In the genomic region with DNA sequence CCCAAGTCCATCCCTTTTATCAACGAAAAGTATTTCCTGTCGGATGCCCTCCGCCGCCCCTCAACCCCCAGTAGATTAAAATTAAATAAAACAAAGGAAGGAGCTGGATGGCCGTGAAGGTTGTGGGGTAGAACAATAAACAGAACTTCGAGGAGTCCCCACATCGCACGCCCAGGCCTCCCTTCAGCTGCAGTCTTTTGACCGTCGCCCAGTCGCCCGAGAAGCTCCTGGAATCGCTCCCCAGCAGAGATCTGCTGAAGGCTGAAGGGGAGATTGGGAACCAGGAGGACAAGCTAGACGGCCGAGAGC, we compare ENCODE assay signal across 17 cellular contexts. TPM values are rescaled to one million over a fixed set of nuclear protein-coding genes. Genes with fewer than 3 reads are reported as not detected.
DNase-seq lines count a peak whose midpoint lies in the region; ATAC-seq and TF ChIP-seq lines count a peak whose summit lies in the region.
"Had no signal": no experiment of that assay in that cellular context is flagged by ENCODE, and none has a peak within 500 bp of the region (broad histone marks: within the 10 kb centered on the region; RNA-seq: fewer than 3 reads in every experiment).

No MANE protein-coding gene starts in this region.

- H3K4me3 ChIP-seq in HUES64 (ENCODE audit: low read length) (peak overlapping the region; percentile 23; the same call in 1 of the 2 replicates), endodermal cell (ENCODE audit: low read length) (no peak overlapping the region), neuronal stem cell (ENCODE audit: low read length in 2 of 2) (peak overlapping the region in 1 of 2 donors; percentile 42)
- H3K4me3 ChIP-seq: BLaER1 treated with 17β-estradiol and CSF1 and Interleukin-3, amounts not matched to agents 10 nM and 100 nM; HAP-1; uterus had no signal

- no peak overlapping the region for H2AK5ac ChIP-seq in neuronal stem cell (ENCODE audit: low read depth, low read length)

- H4K91ac ChIP-seq in neuronal stem cell (ENCODE audit: low read depth, low read length, poor library complexity), result no peak overlapping the region

- H3K36me3 Mint-ChIP-seq in endodermal cell (ENCODE audit: low read depth), result no peaks in the 10 kb centered on the region

- H3K18ac ChIP-seq in neuronal stem cell (ENCODE audit: low read length), result peak overlapping the region; percentile 22

- no peaks in the 10 kb centered on the region for H3K9me3 ChIP-seq in HUES64 (ENCODE audit: insufficient read depth, low read depth, low read length)
- no peaks in the 10 kb centered on the region for H3K9me3 ChIP-seq in endodermal cell (ENCODE audit: control insufficient read depth, low read length)
- H3K9me3 ChIP-seq in neuronal stem cell (replicated peaks in 1 of 2; ENCODE audit: control insufficient read depth in 2 of 2, insufficient read depth in 1 of 2, low read depth in 1 of 2, low read length in 2 of 2), result peaks cover 3 to 11% of the 10 kb centered on the region in 2 donors
- H3K9me3 ChIP-seq: HAP-1, uterus had no signal

- no peak overlapping the region for H3K4ac ChIP-seq in neuronal stem cell (ENCODE audit: low read length)

- H2BK12ac ChIP-seq in neuronal stem cell (ENCODE audit: low read length), result no peak overlapping the region

- DNase-seq in GM13976 (ENCODE audit: low spot score), result peak; percentile 4
- DNase-seq in endodermal cell, result no peak
- no peak for DNase-seq in neuronal stem cell (ENCODE audit: low spot score)
- DNase-seq: Kasumi-1; mesenchymal stem cell; stimulated activated naive CD4-positive, alpha-beta T cell treated with Interleukin-2 at 50 U/mL for 16 hours; uterus had no signal

- in situ Hi-C loops in GM13976 (cut with MboI; ENCODE audit: low sequenced_read_pairs, unreplicated experiment), result no loop called here

- H2BK120ac ChIP-seq in neuronal stem cell (ENCODE audit: low read depth, low read length), result no peak overlapping the region

- H3K4me1 Mint-ChIP-seq in endodermal cell, result peaks cover 44% of the 10 kb centered on the region

- no peaks in the 10 kb centered on the region for H3K36me3 ChIP-seq in HUES64 (ENCODE audit: insufficient read depth, low read length)
- H3K36me3 ChIP-seq in endodermal cell (ENCODE audit: control insufficient read depth, insufficient read depth, low read length), result no peaks in the 10 kb centered on the region
- no peaks in the 10 kb centered on the region for H3K36me3 ChIP-seq in neuronal stem cell (replicated peaks in 1 of 2; ENCODE audit: control insufficient read depth in 2 of 2, insufficient read depth in 2 of 2, low read length in 2 of 2)
- H3K36me3 ChIP-seq: BLaER1 treated with 17β-estradiol and CSF1 and Interleukin-3, amounts not matched to agents 10 nM and 100 nM; HAP-1; uterus had no signal

- peak overlapping the region; percentile 21 for H2AFZ ChIP-seq in neuronal stem cell (ENCODE audit: low read length)

- no peak for ATAC-seq in GM21526 (IDR thresholded peaks at IDR 0.05; ENCODE audit: low FRiP score, unreplicated experiment)
- no peak for ATAC-seq in HG03378 (IDR thresholded peaks at IDR 0.05; ENCODE audit: unreplicated experiment)
- ATAC-seq in HG02623 (IDR thresholded peaks at IDR 0.05; ENCODE audit: unreplicated experiment), result no peak

- peaks cover 100% of the 10 kb centered on the region for H3K27me3 ChIP-seq in HUES64 (ENCODE audit: insufficient read depth, low read length)
- peaks cover 99% of the 10 kb centered on the region for H3K27me3 ChIP-seq in endodermal cell (ENCODE audit: control insufficient read depth, insufficient read depth, low read length, poor library complexity, severe bottlenecking)
- H3K27me3 ChIP-seq in neuronal stem cell (ENCODE audit: control insufficient read depth in 3 of 3, insufficient read depth in 3 of 3, low read depth in 1 of 3, low read length in 3 of 3), result peaks cover 67 to 99% (median 87%) of the 10 kb centered on the region in 3 experiments

- H3K4me2 ChIP-seq in neuronal stem cell (ENCODE audit: insufficient read depth, low read length, poor library complexity, severe bottlenecking), result no peak overlapping the region
- H3K4me2 ChIP-seq: BLaER1 treated with 17β-estradiol and CSF1 and Interleukin-3, amounts not matched to agents 10 nM and 100 nM had no signal

- H3K27me3 Mint-ChIP-seq in endodermal cell (ENCODE audit: insufficient read depth), result peaks cover 98% of the 10 kb centered on the region

- no peak overlapping the region for H3K9ac ChIP-seq in HUES64 (ENCODE audit: low read depth, low read length)
- no peak overlapping the region for H3K9ac ChIP-seq in endodermal cell (ENCODE audit: extremely low read depth, low read length, poor library complexity, severe bottlenecking)
- H3K9ac ChIP-seq in neuronal stem cell (ENCODE audit: low read depth, low read length, poor library complexity), result no peak overlapping the region
- H3K9ac ChIP-seq: BLaER1 treated with 17β-estradiol and CSF1 and Interleukin-3, amounts not matched to agents 10 nM and 100 nM had no signal

- H3K4me3 Mint-ChIP-seq in endodermal cell, result peak overlapping the region; percentile 54

- no peak overlapping the region for H4K8ac ChIP-seq in neuronal stem cell (ENCODE audit: low read depth, low read length)

- H3K23ac ChIP-seq in neuronal stem cell (ENCODE audit: low read depth, low read length, poor library complexity), result peak overlapping the region; percentile 77

- H2BK5ac ChIP-seq in neuronal stem cell (ENCODE audit: low read length), result no peak overlapping the region

- no peaks in the 10 kb centered on the region for H3K79me1 ChIP-seq in neuronal stem cell (ENCODE audit: low read depth, low read length)

- TF ChIP-seq CTCF in GM13976 (IDR thresholded peaks at IDR 0.05; ENCODE audit: borderline replicate concordance, control extremely low read depth, extremely low read depth, insufficient read depth, missing control alignments), result no peak
- TF ChIP-seq CTCF in endodermal cell (conservative IDR thresholded peaks at IDR 0.05), result no peak

- H3K27ac Mint-ChIP-seq in endodermal cell, result no peak overlapping the region

- no peak overlapping the region for H3K14ac ChIP-seq in neuronal stem cell (ENCODE audit: low read length)

- no peak overlapping the region for H2BK15ac ChIP-seq in neuronal stem cell (ENCODE audit: low read length)

- no peak overlapping the region for H3K27ac ChIP-seq in HUES64 (ENCODE audit: low read depth, low read length)
- no peak overlapping the region for H3K27ac ChIP-seq in endodermal cell (ENCODE audit: low read depth, low read length)
- H3K27ac ChIP-seq in neuronal stem cell (replicated peaks; ENCODE audit: low read length), result no peak overlapping the region
- H3K27ac ChIP-seq: BLaER1 treated with 17β-estradiol and CSF1 and Interleukin-3, amounts not matched to agents 10 nM and 100 nM; HL-60; uterus had no signal

- H3K4me1 ChIP-seq in HUES64 (ENCODE audit: insufficient read depth, low read length), result peaks cover 44% of the 10 kb centered on the region
- peaks cover 20% of the 10 kb centered on the region for H3K4me1 ChIP-seq in endodermal cell (ENCODE audit: control insufficient read depth, insufficient read depth, low read length)
- peaks cover 0 to 7% of the 10 kb centered on the region in 2 donors for H3K4me1 ChIP-seq in neuronal stem cell (ENCODE audit: control insufficient read depth in 2 of 2, insufficient read depth in 1 of 2, low read depth in 1 of 2, low read length in 2 of 2)
- H3K4me1 ChIP-seq: BLaER1 treated with 17β-estradiol and CSF1 and Interleukin-3, amounts not matched to agents 10 nM and 100 nM; HAP-1 had no signal

- WGBS in HUES64, result 2% methylated on average over 12 of the region's 15 CpGs
- WGBS in endodermal cell (ENCODE audit: insufficient coverage in 1 of 2, insufficient read length in 1 of 2), 2 experiments, result 2 to 4% methylated on average over 9 to 12 of the region's 15 CpGs
- no CpG with 5 or more reads among the region's 15 CpGs for WGBS in neuronal stem cell (ENCODE audit: extremely low coverage in 2 of 2, insufficient read length in 2 of 2, insufficient replicate concordance in 1 of 2), 2 donors

- H3K9me3 Mint-ChIP-seq in endodermal cell, result peaks cover 2% of the 10 kb centered on the region

RNA-seq across cellular contexts. Expression of gene BARHL2, which starts 0.9 kb away (rescaled TPM):
- not detected for polyA plus RNA-seq in HUES64 (2013, experiment 1 of 2)
- not detected for polyA plus RNA-seq in HUES64 (2013, experiment 2 of 2)
- total RNA-seq in endodermal cell, result not detected
- 0.78 TPM for polyA plus RNA-seq in endodermal cell (2013, experiment 1 of 2)
- polyA plus RNA-seq in endodermal cell (2013, experiment 2 of 2), result 0.33 TPM
- not detected for polyA plus RNA-seq in neuronal stem cell (2013, experiment 1 of 2)
- 0.03 TPM for polyA plus RNA-seq in neuronal stem cell (2013, experiment 2 of 2)
- total RNA-seq: endothelial cell of umbilical vein, OCI-LY7, uterus had no signal
- polyA plus RNA-seq: adipose tissue, endothelial cell of umbilical vein had no signal
